In genomic region chr9:122446819-122447484, GRCh38 we compare ENCODE assay signal across 1 cellular context.
TF ChIP-seq lines count a peak whose summit lies in the region.

No MANE protein-coding gene starts in this region.

TF ChIP-seq in K562, 482 proteins besides CTCF, POLR2A, EP300 and RAD21 (continued from another document and continues in another):
- TF ChIP-seq, protein P1, sequence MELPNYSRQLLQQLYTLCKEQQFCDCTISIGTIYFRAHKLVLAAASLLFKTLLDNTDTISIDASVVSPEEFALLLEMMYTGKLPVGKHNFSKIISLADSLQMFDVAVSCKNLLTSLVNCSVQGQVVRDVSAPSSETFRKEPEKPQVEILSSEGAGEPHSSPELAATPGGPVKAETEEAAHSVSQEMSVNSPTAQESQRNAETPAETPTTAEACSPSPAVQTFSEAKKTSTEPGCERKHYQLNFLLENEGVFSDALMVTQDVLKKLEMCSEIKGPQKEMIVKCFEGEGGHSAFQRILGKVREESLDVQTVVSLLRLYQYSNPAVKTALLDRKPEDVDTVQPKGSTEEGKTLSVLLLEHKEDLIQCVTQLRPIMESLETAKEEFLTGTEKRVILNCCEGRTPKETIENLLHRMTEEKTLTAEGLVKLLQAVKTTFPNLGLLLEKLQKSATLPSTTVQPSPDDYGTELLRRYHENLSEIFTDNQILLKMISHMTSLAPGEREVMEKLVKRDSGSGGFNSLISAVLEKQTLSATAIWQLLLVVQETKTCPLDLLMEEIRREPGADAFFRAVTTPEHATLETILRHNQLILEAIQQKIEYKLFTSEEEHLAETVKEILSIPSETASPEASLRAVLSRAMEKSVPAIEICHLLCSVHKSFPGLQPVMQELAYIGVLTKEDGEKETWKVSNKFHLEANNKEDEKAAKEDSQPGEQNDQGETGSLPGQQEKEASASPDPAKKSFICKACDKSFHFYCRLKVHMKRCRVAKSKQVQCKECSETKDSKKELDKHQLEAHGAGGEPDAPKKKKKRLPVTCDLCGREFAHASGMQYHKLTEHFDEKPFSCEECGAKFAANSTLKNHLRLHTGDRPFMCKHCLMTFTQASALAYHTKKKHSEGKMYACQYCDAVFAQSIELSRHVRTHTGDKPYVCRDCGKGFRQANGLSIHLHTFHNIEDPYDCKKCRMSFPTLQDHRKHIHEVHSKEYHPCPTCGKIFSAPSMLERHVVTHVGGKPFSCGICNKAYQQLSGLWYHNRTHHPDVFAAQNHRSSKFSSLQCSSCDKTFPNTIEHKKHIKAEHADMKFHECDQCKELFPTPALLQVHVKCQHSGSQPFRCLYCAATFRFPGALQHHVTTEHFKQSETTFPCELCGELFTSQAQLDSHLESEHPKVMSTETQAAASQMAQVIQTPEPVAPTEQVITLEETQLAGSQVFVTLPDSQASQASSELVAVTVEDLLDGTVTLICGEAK (IDR thresholded peaks at IDR 0.05) = no peak
- TF ChIP-seq, protein P1 (CRISPR knock-in tag; IDR thresholded peaks at IDR 0.05) = no peak
- TF ChIP-seq, protein P2, sequence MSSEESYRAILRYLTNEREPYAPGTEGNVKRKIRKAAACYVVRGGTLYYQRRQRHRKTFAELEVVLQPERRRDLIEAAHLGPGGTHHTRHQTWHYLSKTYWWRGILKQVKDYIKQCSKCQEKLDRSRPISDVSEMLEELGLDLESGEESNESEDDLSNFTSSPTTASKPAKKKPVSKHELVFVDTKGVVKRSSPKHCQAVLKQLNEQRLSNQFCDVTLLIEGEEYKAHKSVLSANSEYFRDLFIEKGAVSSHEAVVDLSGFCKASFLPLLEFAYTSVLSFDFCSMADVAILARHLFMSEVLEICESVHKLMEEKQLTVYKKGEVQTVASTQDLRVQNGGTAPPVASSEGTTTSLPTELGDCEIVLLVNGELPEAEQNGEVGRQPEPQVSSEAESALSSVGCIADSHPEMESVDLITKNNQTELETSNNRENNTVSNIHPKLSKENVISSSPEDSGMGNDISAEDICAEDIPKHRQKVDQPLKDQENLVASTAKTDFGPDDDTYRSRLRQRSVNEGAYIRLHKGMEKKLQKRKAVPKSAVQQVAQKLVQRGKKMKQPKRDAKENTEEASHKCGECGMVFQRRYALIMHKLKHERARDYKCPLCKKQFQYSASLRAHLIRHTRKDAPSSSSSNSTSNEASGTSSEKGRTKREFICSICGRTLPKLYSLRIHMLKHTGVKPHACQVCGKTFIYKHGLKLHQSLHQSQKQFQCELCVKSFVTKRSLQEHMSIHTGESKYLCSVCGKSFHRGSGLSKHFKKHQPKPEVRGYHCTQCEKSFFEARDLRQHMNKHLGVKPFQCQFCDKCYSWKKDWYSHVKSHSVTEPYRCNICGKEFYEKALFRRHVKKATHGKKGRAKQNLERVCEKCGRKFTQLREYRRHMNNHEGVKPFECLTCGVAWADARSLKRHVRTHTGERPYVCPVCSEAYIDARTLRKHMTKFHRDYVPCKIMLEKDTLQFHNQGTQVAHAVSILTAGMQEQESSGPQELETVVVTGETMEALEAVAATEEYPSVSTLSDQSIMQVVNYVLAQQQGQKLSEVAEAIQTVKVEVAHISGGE (CRISPR knock-in tag; IDR thresholded peaks at IDR 0.05) = peak in 1 of 3 experiments; percentile 73; a peak in 2 of 6 replicates
- TF ChIP-seq JUND (IDR thresholded peaks at IDR 0.05; ENCODE audit: borderline replicate concordance, low read depth, low read length) (peak; percentile 23; the same call in 1 of the 2 replicates), JUND (tag; IDR thresholded peaks at IDR 0.05; ENCODE audit: borderline replicate concordance, low read depth, low read length) (no peak; the same call in 2 of the 3 replicates), ZNF75A (CRISPR knock-in tag; IDR thresholded peaks at IDR 0.05) (no peak), MTF1 (CRISPR knock-in tag; IDR thresholded peaks at IDR 0.05; ENCODE audit: borderline replicate concordance) (no peak), SPI1 (IDR thresholded peaks at IDR 0.05; ENCODE audit: borderline replicate concordance, low read depth, low read length) (no peak), PHF21A (IDR thresholded peaks at IDR 0.05; ENCODE audit: borderline replicate concordance, low read depth) (no peak), MITF (IDR thresholded peaks at IDR 0.05) (peak; percentile 65), ZNF174 (CRISPR knock-in tag; IDR thresholded peaks at IDR 0.05) (no peak), ZNF780A (CRISPR knock-in tag; IDR thresholded peaks at IDR 0.05) (no peak), ZNF41 (CRISPR knock-in tag; conservative IDR thresholded peaks at IDR 0.05) (no peak), PRMT5 (CRISPR knock-in tag; IDR thresholded peaks at IDR 0.05) (no peak), ZNF644 (tag; IDR thresholded peaks at IDR 0.05; ENCODE audit: low read depth) (peak; percentile 44; the same call in 1 of the 2 replicates), NR3C1 (CRISPR knock-in tag; IDR thresholded peaks at IDR 0.05) (no peak), SRSF7 (optimal IDR thresholded peaks at IDR 0.05; ENCODE audit: low read depth, low read length) (no peak), GTF2E2 (tag; IDR thresholded peaks at IDR 0.05) (no peak), MECOM (CRISPR knock-in tag; IDR thresholded peaks at IDR 0.05) (0 out of 2 replicates have a peak, but pooled peaks have one; percentile 7), BRD9 (IDR thresholded peaks at IDR 0.05; ENCODE audit: low read depth, partially characterized antibody) (no peak), POU5F1 (IDR thresholded peaks at IDR 0.05; ENCODE audit: borderline replicate concordance, low read depth, low read length, partially characterized antibody) (no peak), TFAP4 (CRISPR knock-in tag; IDR thresholded peaks at IDR 0.05; ENCODE audit: borderline replicate concordance) (no peak), ARID3B (CRISPR knock-in tag; IDR thresholded peaks at IDR 0.05; ENCODE audit: borderline replicate concordance) (no peak), SRSF3 (IDR thresholded peaks at IDR 0.05; ENCODE audit: insufficient read depth, low read length) (no peak), DACH1 (IDR thresholded peaks at IDR 0.05; ENCODE audit: partially characterized antibody) (no peak), ZNF175 (CRISPR knock-in tag; IDR thresholded peaks at IDR 0.05; ENCODE audit: low read depth) (0 out of 2 replicates have a peak, but pooled peaks have one; percentile 44), HDAC1 (IDR thresholded peaks at IDR 0.05) (no peak)
- TF ChIP-seq, protein P3, sequence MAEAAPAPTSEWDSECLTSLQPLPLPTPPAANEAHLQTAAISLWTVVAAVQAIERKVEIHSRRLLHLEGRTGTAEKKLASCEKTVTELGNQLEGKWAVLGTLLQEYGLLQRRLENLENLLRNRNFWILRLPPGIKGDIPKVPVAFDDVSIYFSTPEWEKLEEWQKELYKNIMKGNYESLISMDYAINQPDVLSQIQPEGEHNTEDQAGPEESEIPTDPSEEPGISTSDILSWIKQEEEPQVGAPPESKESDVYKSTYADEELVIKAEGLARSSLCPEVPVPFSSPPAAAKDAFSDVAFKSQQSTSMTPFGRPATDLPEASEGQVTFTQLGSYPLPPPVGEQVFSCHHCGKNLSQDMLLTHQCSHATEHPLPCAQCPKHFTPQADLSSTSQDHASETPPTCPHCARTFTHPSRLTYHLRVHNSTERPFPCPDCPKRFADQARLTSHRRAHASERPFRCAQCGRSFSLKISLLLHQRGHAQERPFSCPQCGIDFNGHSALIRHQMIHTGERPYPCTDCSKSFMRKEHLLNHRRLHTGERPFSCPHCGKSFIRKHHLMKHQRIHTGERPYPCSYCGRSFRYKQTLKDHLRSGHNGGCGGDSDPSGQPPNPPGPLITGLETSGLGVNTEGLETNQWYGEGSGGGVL (CRISPR knock-in tag; IDR thresholded peaks at IDR 0.05) = no peak
- TF ChIP-seq, protein P4, sequence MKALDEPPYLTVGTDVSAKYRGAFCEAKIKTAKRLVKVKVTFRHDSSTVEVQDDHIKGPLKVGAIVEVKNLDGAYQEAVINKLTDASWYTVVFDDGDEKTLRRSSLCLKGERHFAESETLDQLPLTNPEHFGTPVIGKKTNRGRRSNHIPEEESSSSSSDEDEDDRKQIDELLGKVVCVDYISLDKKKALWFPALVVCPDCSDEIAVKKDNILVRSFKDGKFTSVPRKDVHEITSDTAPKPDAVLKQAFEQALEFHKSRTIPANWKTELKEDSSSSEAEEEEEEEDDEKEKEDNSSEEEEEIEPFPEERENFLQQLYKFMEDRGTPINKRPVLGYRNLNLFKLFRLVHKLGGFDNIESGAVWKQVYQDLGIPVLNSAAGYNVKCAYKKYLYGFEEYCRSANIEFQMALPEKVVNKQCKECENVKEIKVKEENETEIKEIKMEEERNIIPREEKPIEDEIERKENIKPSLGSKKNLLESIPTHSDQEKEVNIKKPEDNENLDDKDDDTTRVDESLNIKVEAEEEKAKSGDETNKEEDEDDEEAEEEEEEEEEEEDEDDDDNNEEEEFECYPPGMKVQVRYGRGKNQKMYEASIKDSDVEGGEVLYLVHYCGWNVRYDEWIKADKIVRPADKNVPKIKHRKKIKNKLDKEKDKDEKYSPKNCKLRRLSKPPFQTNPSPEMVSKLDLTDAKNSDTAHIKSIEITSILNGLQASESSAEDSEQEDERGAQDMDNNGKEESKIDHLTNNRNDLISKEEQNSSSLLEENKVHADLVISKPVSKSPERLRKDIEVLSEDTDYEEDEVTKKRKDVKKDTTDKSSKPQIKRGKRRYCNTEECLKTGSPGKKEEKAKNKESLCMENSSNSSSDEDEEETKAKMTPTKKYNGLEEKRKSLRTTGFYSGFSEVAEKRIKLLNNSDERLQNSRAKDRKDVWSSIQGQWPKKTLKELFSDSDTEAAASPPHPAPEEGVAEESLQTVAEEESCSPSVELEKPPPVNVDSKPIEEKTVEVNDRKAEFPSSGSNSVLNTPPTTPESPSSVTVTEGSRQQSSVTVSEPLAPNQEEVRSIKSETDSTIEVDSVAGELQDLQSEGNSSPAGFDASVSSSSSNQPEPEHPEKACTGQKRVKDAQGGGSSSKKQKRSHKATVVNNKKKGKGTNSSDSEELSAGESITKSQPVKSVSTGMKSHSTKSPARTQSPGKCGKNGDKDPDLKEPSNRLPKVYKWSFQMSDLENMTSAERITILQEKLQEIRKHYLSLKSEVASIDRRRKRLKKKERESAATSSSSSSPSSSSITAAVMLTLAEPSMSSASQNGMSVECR (CRISPR knock-in tag; IDR thresholded peaks at IDR 0.05) = no peak
